ENCODE assay signal across 9 cellular contexts in genomic region chr18:63848159-63848558, GRCh38. TPM values are rescaled to one million over a fixed set of nuclear protein-coding genes. Genes with fewer than 3 reads are reported as not detected.
A peak's percentile ranks its signal among the peaks of the same experiment; 100 is the strongest.
DNase-seq lines count a peak whose midpoint lies in the region; ATAC-seq and TF ChIP-seq lines count a peak whose summit lies in the region.
"Had no signal": no experiment of that assay in that cellular context is flagged by ENCODE, and none has a peak within 500 bp of the region (broad histone marks: within the 10 kb centered on the region; RNA-seq: fewer than 3 reads in every experiment).

No MANE protein-coding gene starts in this region.

- H3K4me1 ChIP-seq in MM.1S (ENCODE audit: low read length) (no peaks in the 10 kb centered on the region), suprapubic skin (no peaks in the 10 kb centered on the region)
- no peaks in the 10 kb centered on the region for H3K4me1 ChIP-seq in CD8-positive, alpha-beta T cell (ENCODE audit: insufficient read depth, low read length)
- H3K4me1 ChIP-seq: SJSA1 had no signal

- no peaks in the 10 kb centered on the region for H3K9me3 Mint-ChIP-seq in CD8-positive, alpha-beta T cell

- 2% methylated on average over 2 of the region's 2 CpGs for WGBS in suprapubic skin

- POLR2A ChIA-PET in CD8-positive, alpha-beta T cell (lab: Charles Lee): interaction anchor here (0.7 kb wide), 1 partner anchor 322 kb away, joined by 3 read pairs; no protein-coding TSS in a partner anchor

- H3K27me3 ChIP-seq in MM.1S (replicated peaks; ENCODE audit: insufficient read depth, low read length) (no peaks in the 10 kb centered on the region), suprapubic skin (no peaks in the 10 kb centered on the region)
- H3K27me3 ChIP-seq in CD8-positive, alpha-beta T cell (ENCODE audit: insufficient read depth, low read length): no peaks in the 10 kb centered on the region

- H3K4me3 Mint-ChIP-seq in CD8-positive, alpha-beta T cell: no peak overlapping the region

- no peaks in the 10 kb centered on the region for H4K20me1 ChIP-seq in MM.1S (ENCODE audit: insufficient read depth, low read length)

- H3K9me3 ChIP-seq in MM.1S (replicated peaks; ENCODE audit: insufficient read depth, low read length): no peaks in the 10 kb centered on the region
- no peaks in the 10 kb centered on the region for H3K9me3 ChIP-seq in suprapubic skin
- no peaks in the 10 kb centered on the region for H3K9me3 ChIP-seq in CD8-positive, alpha-beta T cell (ENCODE audit: low read length)
- H3K9me3 ChIP-seq: SJSA1 had no signal

- H3K27ac Mint-ChIP-seq in CD8-positive, alpha-beta T cell: no peak overlapping the region

- CTCF ChIA-PET in CD8-positive, alpha-beta T cell (lab: Charles Lee): no interaction called here

- H3K36me3 ChIP-seq in MM.1S (replicated peaks; ENCODE audit: insufficient read depth, low read length): no peaks in the 10 kb centered on the region
- H3K36me3 ChIP-seq in suprapubic skin: no peaks in the 10 kb centered on the region
- no peaks in the 10 kb centered on the region for H3K36me3 ChIP-seq in CD8-positive, alpha-beta T cell (ENCODE audit: insufficient read depth, low read length)
- H3K36me3 ChIP-seq: SJSA1 had no signal

- H3F3A ChIP-seq in MM.1S (ENCODE audit: insufficient read depth, low read length): no peaks in the 10 kb centered on the region

- H3K27me3 Mint-ChIP-seq in CD8-positive, alpha-beta T cell (ENCODE audit: low read depth): peaks cover 5% of the 10 kb centered on the region

- no peak for TF ChIP-seq POLR2A in suprapubic skin (IDR thresholded peaks at IDR 0.05)

- no peaks in the 10 kb centered on the region for H3K9me2 ChIP-seq in MM.1S (replicated peaks; ENCODE audit: insufficient read depth, low read length)

- no peak overlapping the region for H2AFZ ChIP-seq in MM.1S (ENCODE audit: low read length)

- H3K27ac ChIP-seq in MM.1S (ENCODE audit: low read length) (no peak overlapping the region), suprapubic skin (no peak overlapping the region)
- no peak overlapping the region for H3K27ac ChIP-seq in CD8-positive, alpha-beta T cell (ENCODE audit: low read depth, low read length)
- H3K27ac ChIP-seq: SJSA1 had no signal

- peak; percentile 38 for DNase-seq in DMS153 (lab: John Stamatoyannopoulos, UW)
- DNase-seq in MM.1S: peak; percentile 74
- peak; percentile 70 for DNase-seq in SKM-1 (lab: John Stamatoyannopoulos, UW; ENCODE audit: unreplicated experiment)
- peak; percentile 42 for DNase-seq in glomerular endothelial cell (ENCODE audit: extremely low read depth, low read depth, low spot score)
- DNase-seq in suprapubic skin (ENCODE audit: low spot score in 2 of 2): no peak
- DNase-seq in CD8-positive, alpha-beta T cell: no peak

- ATAC-seq in GM19467 (IDR thresholded peaks at IDR 0.05; ENCODE audit: unreplicated experiment) (peak; percentile 56), GM21737 (IDR thresholded peaks at IDR 0.05; ENCODE audit: unreplicated experiment) (no peak)
- ATAC-seq in CD8-positive, alpha-beta T cell: no peak

- no peak overlapping the region for H3K4me2 ChIP-seq in MM.1S (ENCODE audit: low read depth, low read length)

- no peaks in the 10 kb centered on the region for H3K36me3 Mint-ChIP-seq in CD8-positive, alpha-beta T cell

- H3K4me3 ChIP-seq in MM.1S (ENCODE audit: low read length) (no peak overlapping the region), suprapubic skin (no peak overlapping the region)
- H3K4me3 ChIP-seq in CD8-positive, alpha-beta T cell (ENCODE audit: low read depth, low read length): no peak overlapping the region
- H3K4me3 ChIP-seq: SJSA1 had no signal

- no peak for TF ChIP-seq EP300 in suprapubic skin (IDR thresholded peaks at IDR 0.05)

- intact Hi-C loops in CD8-positive, alpha-beta T cell (cut with DNase I, micrococcal nuclease): loop anchor here (5.0 to 10.0 kb wide), 2 partner anchors 331 to 333 kb away; no protein-coding TSS in a partner anchor

- peak; percentile 64 for TF ChIP-seq CTCF in MM.1S (IDR thresholded peaks at IDR 0.05; ENCODE audit: low read length)
- TF ChIP-seq CTCF in suprapubic skin (IDR thresholded peaks at IDR 0.05): peak; percentile 32 to 38
- no peak for TF ChIP-seq CTCF in CD8-positive, alpha-beta T cell (IDR thresholded peaks at IDR 0.05)

- no peak overlapping the region for H3K9ac ChIP-seq in MM.1S (ENCODE audit: low read length)

- no peaks in the 10 kb centered on the region for H3K4me1 Mint-ChIP-seq in CD8-positive, alpha-beta T cell (ENCODE audit: low read depth)

- H3K79me2 ChIP-seq in MM.1S (ENCODE audit: low read length): no peaks in the 10 kb centered on the region

RNA-seq across cellular contexts. Expression of gene SERPINB2, which starts 39.3 kb away (rescaled TPM):
- total RNA-seq in glomerular endothelial cell: 10.5 and 33.7 TPM in 2 replicates
- total RNA-seq in suprapubic skin: 100 to 1,000 TPM in 2 of 4 donors, 10 to 100 TPM in 2; 35.0 to 190 (median 114) TPM
- total RNA-seq in CD8-positive, alpha-beta T cell: not detected

RNA-seq across cellular contexts. Expression of gene SERPINB10, which starts 59.6 kb away (rescaled TPM):
- total RNA-seq in glomerular endothelial cell (not detected in 2 replicates), suprapubic skin (1 to 10 TPM in 2 of 4 donors, under 1 TPM in 1, not detected in 1; 0.21 to 1.9 (median 1.0) TPM)
- not detected for total RNA-seq in CD8-positive, alpha-beta T cell
- total RNA-seq: SJSA1 had no signal

Comparison
In these comparisons a context has a peak if more than half of its experiments do, and no peak if none do; other contexts are left out.
1. DNase-seq: peak in DMS153 (single experiment), MM.1S (single experiment), SKM-1 (single experiment) and glomerular endothelial cell (single experiment); none in suprapubic skin (0 of 2) and CD8-positive, alpha-beta T cell (0 of 7).
2. RNA of gene SERPINB2, which starts 39.3 kb away (total RNA-seq): 35.0 to 190 TPM in suprapubic skin and 10.5 to 33.7 TPM in glomerular endothelial cell; not detected in CD8-positive, alpha-beta T cell; every median in the first group is over 10 times any median in the second.